ENCODE assay signal across 8 cellular contexts in the genomic region with DNA sequence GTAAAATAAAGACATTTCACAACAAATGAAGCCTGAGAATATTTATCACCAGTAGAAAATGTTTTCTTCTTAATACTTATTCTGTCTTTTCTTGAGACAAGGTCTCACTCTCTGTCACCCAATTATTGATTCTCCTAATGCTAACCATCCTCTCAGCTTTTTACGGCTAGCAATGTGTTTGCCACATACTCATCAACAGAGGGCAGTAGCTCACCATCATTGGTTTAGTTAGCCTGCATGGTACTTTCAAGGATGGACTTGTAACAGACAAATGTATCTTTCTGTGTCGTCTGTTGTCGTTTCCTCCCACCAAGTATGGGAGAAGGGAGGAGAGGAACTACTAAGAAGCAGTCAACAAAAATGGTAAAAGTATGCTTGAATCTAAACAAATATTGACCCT. TPM values are rescaled to one million over a fixed set of nuclear protein-coding genes. Genes with fewer than 3 reads are reported as not detected.
DNase-seq lines count a peak whose midpoint lies in the region; ATAC-seq and TF ChIP-seq lines count a peak whose summit lies in the region.

No MANE protein-coding gene starts in this region.

- peak; percentile 79 for ATAC-seq in HG02678 (IDR thresholded peaks at IDR 0.05; ENCODE audit: unreplicated experiment)
- peak; percentile 91 for ATAC-seq in left colon

- CTCF ChIA-PET in BJ (lab: Yijun Ruan, JAX) = interaction anchor here (0.6 to 7.4 kb wide), 44 partner anchors 9 to 680 kb away, joined by 3 to 492 read pairs (median 6); a partner anchor contains a TSS

- 7 to 16% methylated on average over 3 of the region's 3 CpGs for WGBS in testis, 2 donors

- H3K9me3 ChIP-seq in testis = no peaks in the 10 kb centered on the region

- H3K4me1 ChIP-seq in testis = peaks cover 1% of the 10 kb centered on the region

- no peak overlapping the region for H3K27ac ChIP-seq in testis

- POLR2A ChIA-PET in BJ (lab: Charles Lee) = interaction anchor here (0.8 kb wide), 1 partner anchor 200 kb away, joined by 3 read pairs; no protein-coding TSS in a partner anchor

- in situ Hi-C loops in GM13977 (cut with MboI; ENCODE audit: low pct_unique_long_range_greater_than_20kb, low sequenced_read_pairs, unreplicated experiment) = loop anchor here (10.0 kb wide), 1 partner anchor 596 kb away; no protein-coding TSS in a partner anchor
- in situ Hi-C loops in SK-MEL-5 (cut with HindIII; ENCODE audit: low pct_unique_long_range_greater_than_20kb, low sequenced_read_pairs) = no loop called here

- no peak for TF ChIP-seq POLR2A in testis (IDR thresholded peaks at IDR 0.05)

- H3K36me3 ChIP-seq in BJ (ENCODE audit: control insufficient read depth, insufficient read depth, low read length) (no peaks in the 10 kb centered on the region), testis (ENCODE audit: low read depth, missing control alignments) (no peaks in the 10 kb centered on the region)

- no peaks in the 10 kb centered on the region; the same call in 1 of the 2 replicates for H3K27me3 ChIP-seq in BJ (ENCODE audit: control insufficient read depth, insufficient read depth, low read length)
- H3K27me3 ChIP-seq in testis = no peaks in the 10 kb centered on the region

- H3K4me3 ChIP-seq in BJ (ENCODE audit: low read depth, low read length) (no peak overlapping the region), testis (no peak overlapping the region)

- TF ChIP-seq CTCF in BJ (IDR thresholded peaks at IDR 0.05; ENCODE audit: insufficient read depth, low read depth, low read length) (peak; percentile 87), GM13977 (IDR thresholded peaks at IDR 0.05; ENCODE audit: extremely low read depth, insufficient read depth, missing control alignments) (peak; percentile 90), testis (IDR thresholded peaks at IDR 0.05) (peak; percentile 45 to 83 (median 60))

- intact Hi-C loops in left colon (cut with DNase I, micrococcal nuclease) (loop anchor here (10.0 kb wide), 2 partner anchors 196 to 586 kb away; a partner anchor contains a TSS), testis (cut with DNase I; ENCODE audit: low total_unique reads) (loop anchor here (10.0 kb wide), 1 partner anchor 586 kb away; no protein-coding TSS in a partner anchor)

- DNase-seq in BJ (ENCODE audit: low read depth) (no peak), GM13977 (ENCODE audit: low spot score) (peak; percentile 60), NAMALWA (ENCODE audit: low spot score) (peak; percentile 85), SK-MEL-5 (ENCODE audit: low read depth, low spot score) (peak; percentile 77), cerebellar cortex (ENCODE audit: low spot score) (peak; percentile 76), left colon (no peak), testis (peak; percentile 66)

RNA-seq across cellular contexts. Expression of a gene that starts 5.9 kb away (rescaled TPM):
- polyA plus RNA-seq in BJ (2011; rRNA removed) (93.8 and 111 TPM in 2 replicates), testis (ENCODE audit: insufficient read depth, low read depth, low replicate concordance) (44.4 TPM)
- 49.4 and 79.9 TPM in 2 replicates for polyA minus RNA-seq in BJ (2011; rRNA and poly(A)+ RNA removed)
- 43.8 and 47.2 TPM in 2 replicates for total RNA-seq in SK-MEL-5 (2014; rRNA removed; shearing (Covaris generic))
- 28.8 and 38.3 TPM in 2 replicates for polyA plus RNA-seq in SK-MEL-5 (2015; cell fraction: cytosol; rRNA removed)
- polyA plus RNA-seq in SK-MEL-5 (2015; cell fraction: nucleus; rRNA removed) = 8.0 and 9.7 TPM in 2 replicates
- total RNA-seq in left colon (10 to 100 TPM; 35.5 to 41.8 TPM), testis (10 to 100 TPM; 52.0 to 67.6 TPM)

Comparison
In these comparisons a context has a peak if more than half of its experiments do, and no peak if none do; other contexts are left out.
1. DNase-seq: peak in GM13977 (single experiment), NAMALWA (single experiment), SK-MEL-5 (single experiment), cerebellar cortex (single experiment) and testis (single experiment); none in BJ (single experiment) and left colon (0 of 2).
2. Peak in every context shown above with its lines, with median percentiles within 50 percentile points of each other: CTCF ChIP-seq.